In the genomic region with DNA sequence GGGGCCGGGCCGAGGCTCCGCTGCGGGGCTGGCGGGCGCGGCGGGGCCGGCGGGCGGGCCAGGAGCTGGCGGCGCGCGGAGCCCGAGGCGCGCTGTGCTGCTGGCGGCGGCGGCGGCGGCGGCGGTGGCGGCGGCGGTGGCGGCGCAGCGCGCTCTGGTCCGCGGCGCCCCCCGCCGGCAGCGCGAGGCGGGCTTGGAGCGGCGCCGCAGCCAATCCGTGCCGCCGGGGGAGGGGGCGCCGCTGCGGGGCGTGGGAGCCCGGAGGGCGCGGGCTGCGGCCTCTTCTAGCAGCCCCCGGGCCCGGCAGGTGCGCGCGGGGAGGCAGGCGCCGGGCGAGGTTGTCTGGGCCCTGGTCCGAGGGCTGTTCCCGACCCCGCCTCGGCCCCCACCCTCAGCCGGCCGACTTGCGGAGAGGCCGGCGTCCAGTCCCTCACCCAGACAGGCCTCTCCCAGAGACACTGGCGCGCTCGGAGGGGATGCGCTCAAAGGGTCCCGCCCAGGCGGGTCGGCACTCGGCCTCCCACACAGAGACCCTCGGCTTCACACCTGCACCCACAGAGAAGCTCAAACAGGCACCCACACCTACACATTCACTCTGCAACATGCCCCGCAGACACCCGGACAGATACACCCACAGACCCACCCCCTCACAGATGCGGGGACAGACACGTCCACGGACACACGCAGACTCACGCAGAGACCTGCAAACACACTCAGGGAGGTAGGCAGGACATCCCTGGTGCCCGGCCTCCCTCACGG, we compare ENCODE assay signal across 2 cellular contexts.
TF ChIP-seq lines count a peak whose summit lies in the region.

A gene (minus strand): TSS at position 156 of the 759 bp plus-strand sequence. CDS start 275 bp downstream, outside the sequence.

TF ChIP-seq in GM23338, 12 proteins besides CTCF, POLR2A, EP300 and RAD21 (continues in another document):
- TF ChIP-seq, protein P1, sequence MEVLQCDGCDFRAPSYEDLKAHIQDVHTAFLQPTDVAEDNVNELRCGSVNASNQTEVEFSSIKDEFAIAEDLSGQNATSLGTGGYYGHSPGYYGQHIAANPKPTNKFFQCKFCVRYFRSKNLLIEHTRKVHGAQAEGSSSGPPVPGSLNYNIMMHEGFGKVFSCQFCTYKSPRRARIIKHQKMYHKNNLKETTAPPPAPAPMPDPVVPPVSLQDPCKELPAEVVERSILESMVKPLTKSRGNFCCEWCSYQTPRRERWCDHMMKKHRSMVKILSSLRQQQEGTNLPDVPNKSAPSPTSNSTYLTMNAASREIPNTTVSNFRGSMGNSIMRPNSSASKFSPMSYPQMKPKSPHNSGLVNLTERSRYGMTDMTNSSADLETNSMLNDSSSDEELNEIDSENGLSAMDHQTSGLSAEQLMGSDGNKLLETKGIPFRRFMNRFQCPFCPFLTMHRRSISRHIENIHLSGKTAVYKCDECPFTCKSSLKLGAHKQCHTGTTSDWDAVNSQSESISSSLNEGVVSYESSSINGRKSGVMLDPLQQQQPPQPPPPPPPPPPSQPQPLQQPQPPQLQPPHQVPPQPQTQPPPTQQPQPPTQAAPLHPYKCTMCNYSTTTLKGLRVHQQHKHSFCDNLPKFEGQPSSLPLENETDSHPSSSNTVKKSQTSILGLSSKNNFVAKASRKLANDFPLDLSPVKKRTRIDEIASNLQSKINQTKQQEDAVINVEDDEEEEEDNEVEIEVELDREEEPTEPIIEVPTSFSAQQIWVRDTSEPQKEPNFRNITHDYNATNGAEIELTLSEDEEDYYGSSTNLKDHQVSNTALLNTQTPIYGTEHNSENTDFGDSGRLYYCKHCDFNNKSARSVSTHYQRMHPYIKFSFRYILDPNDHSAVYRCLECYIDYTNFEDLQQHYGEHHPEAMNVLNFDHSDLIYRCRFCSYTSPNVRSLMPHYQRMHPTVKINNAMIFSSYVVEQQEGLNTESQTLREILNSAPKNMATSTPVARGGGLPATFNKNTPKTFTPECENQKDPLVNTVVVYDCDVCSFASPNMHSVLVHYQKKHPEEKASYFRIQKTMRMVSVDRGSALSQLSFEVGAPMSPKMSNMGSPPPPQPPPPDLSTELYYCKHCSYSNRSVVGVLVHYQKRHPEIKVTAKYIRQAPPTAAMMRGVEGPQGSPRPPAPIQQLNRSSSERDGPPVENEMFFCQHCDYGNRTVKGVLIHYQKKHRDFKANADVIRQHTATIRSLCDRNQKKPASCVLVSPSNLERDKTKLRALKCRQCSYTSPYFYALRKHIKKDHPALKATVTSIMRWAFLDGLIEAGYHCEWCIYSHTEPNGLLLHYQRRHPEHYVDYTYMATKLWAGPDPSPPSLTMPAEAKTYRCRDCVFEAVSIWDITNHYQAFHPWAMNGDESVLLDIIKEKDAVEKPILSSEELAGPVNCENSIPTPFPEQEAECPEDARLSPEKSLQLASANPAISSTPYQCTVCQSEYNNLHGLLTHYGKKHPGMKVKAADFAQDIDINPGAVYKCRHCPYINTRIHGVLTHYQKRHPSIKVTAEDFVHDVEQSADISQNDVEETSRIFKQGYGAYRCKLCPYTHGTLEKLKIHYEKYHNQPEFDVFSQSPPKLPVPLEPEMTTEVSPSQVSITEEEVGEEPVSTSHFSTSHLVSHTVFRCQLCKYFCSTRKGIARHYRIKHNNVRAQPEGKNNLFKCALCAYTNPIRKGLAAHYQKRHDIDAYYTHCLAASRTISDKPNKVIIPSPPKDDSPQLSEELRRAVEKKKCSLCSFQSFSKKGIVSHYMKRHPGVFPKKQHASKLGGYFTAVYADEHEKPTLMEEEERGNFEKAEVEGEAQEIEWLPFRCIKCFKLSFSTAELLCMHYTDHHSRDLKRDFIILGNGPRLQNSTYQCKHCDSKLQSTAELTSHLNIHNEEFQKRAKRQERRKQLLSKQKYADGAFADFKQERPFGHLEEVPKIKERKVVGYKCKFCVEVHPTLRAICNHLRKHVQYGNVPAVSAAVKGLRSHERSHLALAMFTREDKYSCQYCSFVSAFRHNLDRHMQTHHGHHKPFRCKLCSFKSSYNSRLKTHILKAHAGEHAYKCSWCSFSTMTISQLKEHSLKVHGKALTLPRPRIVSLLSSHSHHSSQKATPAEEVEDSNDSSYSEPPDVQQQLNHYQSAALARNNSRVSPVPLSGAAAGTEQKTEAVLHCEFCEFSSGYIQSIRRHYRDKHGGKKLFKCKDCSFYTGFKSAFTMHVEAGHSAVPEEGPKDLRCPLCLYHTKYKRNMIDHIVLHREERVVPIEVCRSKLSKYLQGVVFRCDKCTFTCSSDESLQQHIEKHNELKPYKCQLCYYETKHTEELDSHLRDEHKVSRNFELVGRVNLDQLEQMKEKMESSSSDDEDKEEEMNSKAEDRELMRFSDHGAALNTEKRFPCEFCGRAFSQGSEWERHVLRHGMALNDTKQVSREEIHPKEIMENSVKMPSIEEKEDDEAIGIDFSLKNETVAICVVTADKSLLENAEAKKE (CRISPR knock-in tag; IDR thresholded peaks at IDR 0.05) = no peak
- TF ChIP-seq, protein P2, sequence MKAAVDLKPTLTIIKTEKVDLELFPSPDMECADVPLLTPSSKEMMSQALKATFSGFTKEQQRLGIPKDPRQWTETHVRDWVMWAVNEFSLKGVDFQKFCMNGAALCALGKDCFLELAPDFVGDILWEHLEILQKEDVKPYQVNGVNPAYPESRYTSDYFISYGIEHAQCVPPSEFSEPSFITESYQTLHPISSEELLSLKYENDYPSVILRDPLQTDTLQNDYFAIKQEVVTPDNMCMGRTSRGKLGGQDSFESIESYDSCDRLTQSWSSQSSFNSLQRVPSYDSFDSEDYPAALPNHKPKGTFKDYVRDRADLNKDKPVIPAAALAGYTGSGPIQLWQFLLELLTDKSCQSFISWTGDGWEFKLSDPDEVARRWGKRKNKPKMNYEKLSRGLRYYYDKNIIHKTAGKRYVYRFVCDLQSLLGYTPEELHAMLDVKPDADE (IDR thresholded peaks at IDR 0.05) = no peak
- TF ChIP-seq NANOG (IDR thresholded peaks at IDR 0.05; ENCODE audit: borderline replicate concordance) (no peak), STAT1 (IDR thresholded peaks at IDR 0.05; ENCODE audit: unreplicated experiment) (no peak), CREB1 (CRISPR knock-in tag; IDR thresholded peaks at IDR 0.05; ENCODE audit: low read depth) (no peak), ZNF331 (CRISPR knock-in tag; IDR thresholded peaks at IDR 0.05; ENCODE audit: low read depth) (no peak)
- TF ChIP-seq, protein P3, sequence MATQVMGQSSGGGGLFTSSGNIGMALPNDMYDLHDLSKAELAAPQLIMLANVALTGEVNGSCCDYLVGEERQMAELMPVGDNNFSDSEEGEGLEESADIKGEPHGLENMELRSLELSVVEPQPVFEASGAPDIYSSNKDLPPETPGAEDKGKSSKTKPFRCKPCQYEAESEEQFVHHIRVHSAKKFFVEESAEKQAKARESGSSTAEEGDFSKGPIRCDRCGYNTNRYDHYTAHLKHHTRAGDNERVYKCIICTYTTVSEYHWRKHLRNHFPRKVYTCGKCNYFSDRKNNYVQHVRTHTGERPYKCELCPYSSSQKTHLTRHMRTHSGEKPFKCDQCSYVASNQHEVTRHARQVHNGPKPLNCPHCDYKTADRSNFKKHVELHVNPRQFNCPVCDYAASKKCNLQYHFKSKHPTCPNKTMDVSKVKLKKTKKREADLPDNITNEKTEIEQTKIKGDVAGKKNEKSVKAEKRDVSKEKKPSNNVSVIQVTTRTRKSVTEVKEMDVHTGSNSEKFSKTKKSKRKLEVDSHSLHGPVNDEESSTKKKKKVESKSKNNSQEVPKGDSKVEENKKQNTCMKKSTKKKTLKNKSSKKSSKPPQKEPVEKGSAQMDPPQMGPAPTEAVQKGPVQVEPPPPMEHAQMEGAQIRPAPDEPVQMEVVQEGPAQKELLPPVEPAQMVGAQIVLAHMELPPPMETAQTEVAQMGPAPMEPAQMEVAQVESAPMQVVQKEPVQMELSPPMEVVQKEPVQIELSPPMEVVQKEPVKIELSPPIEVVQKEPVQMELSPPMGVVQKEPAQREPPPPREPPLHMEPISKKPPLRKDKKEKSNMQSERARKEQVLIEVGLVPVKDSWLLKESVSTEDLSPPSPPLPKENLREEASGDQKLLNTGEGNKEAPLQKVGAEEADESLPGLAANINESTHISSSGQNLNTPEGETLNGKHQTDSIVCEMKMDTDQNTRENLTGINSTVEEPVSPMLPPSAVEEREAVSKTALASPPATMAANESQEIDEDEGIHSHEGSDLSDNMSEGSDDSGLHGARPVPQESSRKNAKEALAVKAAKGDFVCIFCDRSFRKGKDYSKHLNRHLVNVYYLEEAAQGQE (IDR thresholded peaks at IDR 0.05; ENCODE audit: unreplicated experiment) = no peak

TF ChIP-seq in HepG2, 621 proteins besides CTCF, POLR2A, EP300 and RAD21:
- TF ChIP-seq ZNF354B (CRISPR knock-in tag; IDR thresholded peaks at IDR 0.05) = no peak
- TF ChIP-seq, protein P4, sequence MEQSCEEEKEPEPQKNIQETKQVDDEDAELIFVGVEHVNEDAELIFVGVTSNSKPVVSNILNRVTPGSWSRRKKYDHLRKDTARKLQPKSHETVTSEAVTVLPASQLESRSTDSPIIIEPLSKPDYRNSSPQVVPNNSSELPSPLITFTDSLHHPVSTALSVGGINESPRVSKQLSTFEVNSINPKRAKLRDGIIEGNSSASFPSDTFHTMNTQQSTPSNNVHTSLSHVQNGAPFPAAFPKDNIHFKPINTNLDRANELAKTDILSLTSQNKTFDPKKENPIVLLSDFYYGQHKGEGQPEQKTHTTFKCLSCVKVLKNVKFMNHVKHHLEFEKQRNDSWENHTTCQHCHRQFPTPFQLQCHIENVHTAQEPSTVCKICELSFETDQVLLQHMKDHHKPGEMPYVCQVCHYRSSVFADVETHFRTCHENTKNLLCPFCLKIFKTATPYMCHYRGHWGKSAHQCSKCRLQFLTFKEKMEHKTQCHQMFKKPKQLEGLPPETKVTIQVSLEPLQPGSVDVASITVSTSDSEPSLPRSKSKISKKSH (CRISPR knock-in tag; IDR thresholded peaks at IDR 0.05; ENCODE audit: borderline replicate concordance) = 0 out of 2 replicates have a peak, but pooled peaks have one; percentile 23
